ENCODE assay signal across 27 cellular contexts in the genomic region with DNA sequence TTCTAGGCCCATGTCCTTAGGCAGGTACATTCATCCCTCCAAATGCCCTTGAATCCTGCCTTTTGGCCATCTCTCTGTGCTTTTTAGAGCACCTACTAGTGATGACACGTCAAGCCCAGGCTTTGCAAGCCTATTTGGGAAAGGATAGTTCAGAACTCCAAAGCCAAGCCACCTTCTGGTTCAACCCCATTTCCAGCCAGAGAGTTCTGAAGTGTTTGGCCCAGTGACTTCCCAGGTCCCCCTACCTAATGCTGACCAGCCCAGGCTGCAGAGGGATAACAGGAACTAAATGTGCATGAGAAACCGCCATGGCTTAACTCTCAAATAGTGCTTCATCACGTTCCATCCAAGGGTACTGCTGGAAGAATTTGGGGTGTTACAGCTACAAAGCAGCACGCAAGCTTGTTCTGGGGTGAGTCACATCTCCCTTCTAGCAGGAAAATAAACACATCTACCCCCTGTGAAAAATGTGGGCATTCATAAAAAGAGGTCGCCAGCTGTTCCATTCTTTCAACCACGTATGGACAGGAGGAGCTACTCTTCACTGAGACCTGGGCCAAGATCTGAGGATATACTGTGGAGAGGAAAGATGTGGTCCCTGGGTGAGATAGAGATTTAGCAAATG. TPM values are rescaled to one million over a fixed set of nuclear protein-coding genes. Genes with fewer than 3 reads are reported as not detected.
DNase-seq lines count a peak whose midpoint lies in the region; ATAC-seq and TF ChIP-seq lines count a peak whose summit lies in the region.
"Had no signal": no experiment of that assay in that cellular context is flagged by ENCODE, and none has a peak within 500 bp of the region (broad histone marks: within the 10 kb centered on the region; RNA-seq: fewer than 3 reads in every experiment).

No MANE protein-coding gene starts in this region.

- H3K27ac Mint-ChIP-seq in activated naive CD8-positive, alpha-beta T cell, result no peak overlapping the region
- H3K27ac Mint-ChIP-seq in activated naive CD8-positive, alpha-beta T cell treated with anti-CD3 and anti-CD28 coated beads for 36 hours, result no peak overlapping the region
- H3K27ac Mint-ChIP-seq in brain (peak overlapping the region; percentile 44 to 98 (median 93)), type B pancreatic cell (no peak overlapping the region)
- H3K27ac Mint-ChIP-seq in natural killer cell treated with Interleukin-12 subunit alpha and Interleukin-12 subunit beta and Interleukin-15 and Interleukin-18, amount 100 ng/mL, for 72 hours, result no peak overlapping the region
- H3K27ac Mint-ChIP-seq: CD4-positive, alpha-beta T cell; memory B cell; stimulated activated naive B cell treated with anti-CD40 and anti-IgM and Interleukin-4, amounts not matched to agents 10 μg/mL and 1 μg/mL and 100 μg/mL, for 72 hours; T-cell had no signal

- DNase-seq in activated naive CD8-positive, alpha-beta T cell treated with anti-CD3 and anti-CD28 coated beads for 36 hours, result no peak
- DNase-seq in natural killer cell treated with Interleukin-12 subunit alpha and Interleukin-12 subunit beta and Interleukin-15 and Interleukin-18, amount 100 ng/mL, for 72 hours (ENCODE audit: low spot score), result peak; percentile 44
- DNase-seq in type B pancreatic cell (ENCODE audit: extremely low spot score, unreplicated experiment), result peak; percentile 24
- DNase-seq in NCI-H510A (lab: John Stamatoyannopoulos, UW), result no peak
- DNase-seq: activated CD4-positive, alpha-beta T cell treated with anti-CD3 and anti-CD28 coated beads, Interleukin-2, amount 50 U/mL, for 4 hours; activated naive CD4-positive, alpha-beta T cell treated with anti-CD3 and anti-CD28 coated beads, Interleukin-2, amount 50 U/mL, for 16 hours; AML-193; amygdala; CD4-positive, alpha-beta T cell; effector CD4-positive, alpha-beta T cell; IMR-90; NCI-H1048; NCI-H2107; NCI-H446; small intestine; stimulated activated naive B cell treated with anti-CD40 and anti-IgM and Interleukin-4, amounts not matched to agents 10 μg/mL and 1 μg/mL and 100 μg/mL, for 72 hours; T-cell; testis had no signal

- no peak for TF ChIP-seq CTCF in brain (conservative IDR thresholded peaks at IDR 0.05)
- no peak for TF ChIP-seq CTCF in type B pancreatic cell (conservative IDR thresholded peaks at IDR 0.05)

- H3K4me1 Mint-ChIP-seq in activated naive CD8-positive, alpha-beta T cell (ENCODE audit: low read depth), result peaks cover 20% of the 10 kb centered on the region
- peaks cover 18% of the 10 kb centered on the region for H3K4me1 Mint-ChIP-seq in activated naive CD8-positive, alpha-beta T cell treated with anti-CD3 and anti-CD28 coated beads for 36 hours
- H3K4me1 Mint-ChIP-seq in brain (peaks cover 56% of the 10 kb centered on the region), type B pancreatic cell (ENCODE audit: unreplicated experiment) (peaks cover 57% of the 10 kb centered on the region)
- peaks cover 16 to 17% of the 10 kb centered on the region in 2 donors for H3K4me1 Mint-ChIP-seq in natural killer cell treated with Interleukin-12 subunit alpha and Interleukin-12 subunit beta and Interleukin-15 and Interleukin-18, amount 100 ng/mL, for 72 hours (ENCODE audit: low read depth in 2 of 2)

- H3K4me3 Mint-ChIP-seq in activated naive CD8-positive, alpha-beta T cell, result peak overlapping the region; percentile 27
- no peak overlapping the region for H3K4me3 Mint-ChIP-seq in activated naive CD8-positive, alpha-beta T cell treated with anti-CD3 and anti-CD28 coated beads for 36 hours
- peak overlapping the region; percentile 44 to 86 (median 84) for H3K4me3 Mint-ChIP-seq in brain
- H3K4me3 Mint-ChIP-seq in natural killer cell treated with Interleukin-12 subunit alpha and Interleukin-12 subunit beta and Interleukin-15 and Interleukin-18, amount 100 ng/mL, for 72 hours, result no peak overlapping the region
- H3K4me3 Mint-ChIP-seq in type B pancreatic cell, result peak overlapping the region; percentile 39
- H3K4me3 Mint-ChIP-seq: CD4-positive, alpha-beta T cell; memory B cell; stimulated activated naive B cell treated with anti-CD40 and anti-IgM and Interleukin-4, amounts not matched to agents 10 μg/mL and 1 μg/mL and 100 μg/mL, for 72 hours; T-cell had no signal

- no peak for ATAC-seq in natural killer cell treated with Interleukin-12 subunit alpha and Interleukin-12 subunit beta and Interleukin-15 and Interleukin-18, amount 100 ng/mL, for 72 hours
- ATAC-seq in GM21360 (IDR thresholded peaks at IDR 0.05; ENCODE audit: unreplicated experiment) (no peak), GM18519 (IDR thresholded peaks at IDR 0.05; ENCODE audit: low FRiP score, unreplicated experiment) (no peak)
- ATAC-seq: activated CD4-positive, CD25-positive, alpha-beta regulatory T cell treated with anti-CD3 and anti-CD28 coated beads, Interleukin-2, amount 50 U/mL, for 24 hours; stimulated activated naive B cell treated with anti-CD40 and anti-IgM and Interleukin-4, amounts not matched to agents 10 μg/mL and 1 μg/mL and 100 μg/mL, for 72 hours; T-cell had no signal

- peaks cover 28% of the 10 kb centered on the region for H3K27me3 Mint-ChIP-seq in activated naive CD8-positive, alpha-beta T cell
- peaks cover 61% of the 10 kb centered on the region for H3K27me3 Mint-ChIP-seq in activated naive CD8-positive, alpha-beta T cell treated with anti-CD3 and anti-CD28 coated beads for 36 hours
- H3K27me3 Mint-ChIP-seq in brain, result peaks cover 12% of the 10 kb centered on the region
- H3K27me3 Mint-ChIP-seq in natural killer cell treated with Interleukin-12 subunit alpha and Interleukin-12 subunit beta and Interleukin-15 and Interleukin-18, amount 100 ng/mL, for 72 hours, result peaks cover 57 to 77% of the 10 kb centered on the region in 2 donors
- peaks cover 73% of the 10 kb centered on the region for H3K27me3 Mint-ChIP-seq in type B pancreatic cell

- H3K36me3 Mint-ChIP-seq in activated naive CD8-positive, alpha-beta T cell, result no peaks in the 10 kb centered on the region
- no peaks in the 10 kb centered on the region for H3K36me3 Mint-ChIP-seq in activated naive CD8-positive, alpha-beta T cell treated with anti-CD3 and anti-CD28 coated beads for 36 hours
- H3K36me3 Mint-ChIP-seq in brain, result no peaks in the 10 kb centered on the region
- peaks cover 6% of the 10 kb centered on the region for H3K36me3 Mint-ChIP-seq in natural killer cell treated with Interleukin-12 subunit alpha and Interleukin-12 subunit beta and Interleukin-15 and Interleukin-18, amount 100 ng/mL, for 72 hours
- H3K36me3 Mint-ChIP-seq in type B pancreatic cell, result peaks cover 3% of the 10 kb centered on the region
- H3K36me3 Mint-ChIP-seq: memory B cell; stimulated activated naive B cell treated with anti-CD40 and anti-IgM and Interleukin-4, amounts not matched to agents 10 μg/mL and 1 μg/mL and 100 μg/mL, for 72 hours; T-cell had no signal

- H3K9me3 Mint-ChIP-seq in activated naive CD8-positive, alpha-beta T cell (ENCODE audit: low read depth), result no peaks in the 10 kb centered on the region
- no peaks in the 10 kb centered on the region for H3K9me3 Mint-ChIP-seq in activated naive CD8-positive, alpha-beta T cell treated with anti-CD3 and anti-CD28 coated beads for 36 hours
- H3K9me3 Mint-ChIP-seq in brain (peaks cover 0 to 6% (median 0%) of the 10 kb centered on the region in 5 experiments), type B pancreatic cell (no peaks in the 10 kb centered on the region)
- H3K9me3 Mint-ChIP-seq in natural killer cell treated with Interleukin-12 subunit alpha and Interleukin-12 subunit beta and Interleukin-15 and Interleukin-18, amount 100 ng/mL, for 72 hours, result no peaks in the 10 kb centered on the region
- H3K9me3 Mint-ChIP-seq: CD4-positive, alpha-beta T cell; memory B cell; stimulated activated naive B cell treated with anti-CD40 and anti-IgM and Interleukin-4, amounts not matched to agents 10 μg/mL and 1 μg/mL and 100 μg/mL, for 72 hours; T-cell had no signal

RNA-seq across cellular contexts. Expression of gene FXYD6, which starts 2.0 kb away (rescaled TPM):
- under 1 TPM in 1 of 2 experiments, not detected in 1; 0.18 TPM for total RNA-seq in activated naive CD8-positive, alpha-beta T cell treated with anti-CD3 and anti-CD28 coated beads for 36 hours
- 516 TPM for polyA plus RNA-seq in brain (ENCODE audit: insufficient read depth, low read depth, low replicate concordance)
- not detected for total RNA-seq in natural killer cell treated with Interleukin-12 subunit alpha and Interleukin-12 subunit beta and Interleukin-15 and Interleukin-18, amount 100 ng/mL, for 72 hours
- total RNA-seq in type B pancreatic cell (ENCODE audit: low replicate concordance), result 22.9 and 66.6 TPM in 2 replicates
- total RNA-seq: CD4-positive, alpha-beta T cell; IMR-90; OCI-LY7 had no signal

RNA-seq across cellular contexts. Expression of gene TMPRSS13, which starts 50.8 kb away (rescaled TPM):
- total RNA-seq in activated naive CD8-positive, alpha-beta T cell treated with anti-CD3 and anti-CD28 coated beads for 36 hours, result 1 to 10 TPM; 1.9 to 3.4 TPM
- polyA plus RNA-seq in brain (ENCODE audit: insufficient read depth, low read depth, low replicate concordance), result 0.08 TPM
- total RNA-seq in natural killer cell treated with Interleukin-12 subunit alpha and Interleukin-12 subunit beta and Interleukin-15 and Interleukin-18, amount 100 ng/mL, for 72 hours, result under 1 TPM; 0.19 to 0.36 TPM
- 6.9 and 22.7 TPM in 2 replicates for total RNA-seq in type B pancreatic cell (ENCODE audit: low replicate concordance)
- total RNA-seq: A673, chondrocyte, IMR-90 had no signal
- polyA plus RNA-seq: IMR-90 had no signal

RNA-seq across cellular contexts. Expression of gene FXYD2, which starts 53.9 kb away (rescaled TPM):
- 1 to 10 TPM; 8.3 to 8.8 TPM for total RNA-seq in activated naive CD8-positive, alpha-beta T cell treated with anti-CD3 and anti-CD28 coated beads for 36 hours
- polyA plus RNA-seq in brain (ENCODE audit: insufficient read depth, low read depth, low replicate concordance), result 0.63 TPM
- 1 to 10 TPM in 1 of 2 donors, under 1 TPM in 1; 0.14 to 1.5 TPM for total RNA-seq in natural killer cell treated with Interleukin-12 subunit alpha and Interleukin-12 subunit beta and Interleukin-15 and Interleukin-18, amount 100 ng/mL, for 72 hours
- total RNA-seq in type B pancreatic cell (ENCODE audit: low replicate concordance), result 40.8 and 57.5 TPM in 2 replicates
- total RNA-seq: A673, chondrocyte, IMR-90, OCI-LY7 had no signal

Comparison
In these comparisons a context has a peak if more than half of its experiments do, and no peak if none do; other contexts are left out.
1. H3K4me3 Mint-ChIP-seq: peak in activated naive CD8-positive, alpha-beta T cell (single experiment), brain (5 of 5) and type B pancreatic cell (single experiment); none in activated naive CD8-positive, alpha-beta T cell treated with anti-CD3 and anti-CD28 coated beads for 36 hours (single experiment) and natural killer cell treated with Interleukin-12 subunit alpha and Interleukin-12 subunit beta and Interleukin-15 and Interleukin-18, amount 100 ng/mL, for 72 hours (single experiment).
2. H3K27ac Mint-ChIP-seq: peak in brain (5 of 5); none in activated naive CD8-positive, alpha-beta T cell (single experiment), activated naive CD8-positive, alpha-beta T cell treated with anti-CD3 and anti-CD28 coated beads for 36 hours (single experiment), natural killer cell treated with Interleukin-12 subunit alpha and Interleukin-12 subunit beta and Interleukin-15 and Interleukin-18, amount 100 ng/mL, for 72 hours (0 of 2) and type B pancreatic cell (single experiment).
3. DNase-seq: peak in natural killer cell treated with Interleukin-12 subunit alpha and Interleukin-12 subunit beta and Interleukin-15 and Interleukin-18, amount 100 ng/mL, for 72 hours (single experiment) and type B pancreatic cell (single experiment); none in activated naive CD8-positive, alpha-beta T cell treated with anti-CD3 and anti-CD28 coated beads for 36 hours (single experiment) and NCI-H510A (single experiment).
4. RNA of gene FXYD6, which starts 2.0 kb away (total RNA-seq): 22.9 to 66.6 TPM in type B pancreatic cell; 0.18 TPM in activated naive CD8-positive, alpha-beta T cell treated with anti-CD3 and anti-CD28 coated beads for 36 hours and not detected in natural killer cell treated with Interleukin-12 subunit alpha and Interleukin-12 subunit beta and Interleukin-15 and Interleukin-18, amount 100 ng/mL, for 72 hours; every median in the first group is over 10 times any median in the second.